In the genomic region with DNA sequence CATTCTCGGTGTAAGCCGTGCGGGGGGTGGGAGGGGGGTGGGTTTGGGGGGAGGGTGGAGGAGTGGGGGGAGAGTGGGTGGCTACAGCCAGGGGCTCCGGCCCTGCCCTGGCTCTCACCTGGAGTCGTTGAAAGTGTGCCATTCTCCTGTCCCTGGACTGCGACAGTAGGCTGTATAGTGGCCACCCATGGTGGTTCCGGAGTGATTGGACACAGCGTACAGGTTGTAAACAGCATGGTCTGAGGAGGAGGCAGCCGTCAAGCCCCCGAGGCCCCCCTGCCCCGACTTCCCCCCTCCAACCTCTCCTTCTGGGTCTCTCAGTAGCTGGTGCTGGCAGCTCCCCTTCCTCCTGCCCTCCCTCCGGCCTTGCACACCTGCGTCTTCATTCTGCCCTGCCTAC, we compare ENCODE assay signal across 9 cellular contexts. TPM values are rescaled to one million over a fixed set of nuclear protein-coding genes. Genes with fewer than 3 reads are reported as not detected.
DNase-seq lines count a peak whose midpoint lies in the region; ATAC-seq and TF ChIP-seq lines count a peak whose summit lies in the region.
"Had no signal": no experiment of that assay in that cellular context is flagged by ENCODE, and none has a peak within 500 bp of the region (broad histone marks: within the 10 kb centered on the region; RNA-seq: fewer than 3 reads in every experiment).

No MANE protein-coding gene starts in this region.

- peaks cover 3% of the 10 kb centered on the region for H3K36me3 Mint-ChIP-seq in central memory CD8-positive, alpha-beta T cell (ENCODE audit: insufficient read depth)

- no peak for TF ChIP-seq POLR2A in vagina (IDR thresholded peaks at IDR 0.05)

- peak overlapping the region; percentile 65 for H3K27ac Mint-ChIP-seq in central memory CD8-positive, alpha-beta T cell (ENCODE audit: low read depth)

- peak overlapping the region; percentile 74 for H3K9ac ChIP-seq in mucosa of stomach (ENCODE audit: low read length)

- H3K36me3 ChIP-seq in mucosa of stomach (ENCODE audit: control insufficient read depth, insufficient read depth, low read length), result no peaks in the 10 kb centered on the region
- H3K36me3 ChIP-seq in vagina, result no peaks in the 10 kb centered on the region

- peak; percentile 2 for ATAC-seq in Right ventricle myocardium superior (ENCODE audit: poor library complexity)
- ATAC-seq in central memory CD8-positive, alpha-beta T cell (replicated peaks; ENCODE audit: extremely low read depth, poor library complexity, severe bottlenecking), result no peak
- ATAC-seq in HG03045 (IDR thresholded peaks at IDR 0.05; ENCODE audit: unreplicated experiment), result no peak
- no peak for ATAC-seq in HG02973 (IDR thresholded peaks at IDR 0.05; ENCODE audit: unreplicated experiment)

- intact Hi-C loops in Right ventricle myocardium superior (cut with DNase I) (loop anchor here (10.0 kb wide), 1 partner anchor 118 kb away; no protein-coding TSS in a partner anchor), cardiac septum (cut with DNase I) (loop anchor here (2.0 kb wide), 1 partner anchor 118 kb away; no protein-coding TSS in a partner anchor), vagina (cut with DNase I) (loop anchor here (5.0 kb wide), 1 partner anchor 115 kb away; no protein-coding TSS in a partner anchor)

- peak overlapping the region; percentile 87 for H3K4me3 Mint-ChIP-seq in central memory CD8-positive, alpha-beta T cell

- H3K9me3 Mint-ChIP-seq in central memory CD8-positive, alpha-beta T cell, result no peaks in the 10 kb centered on the region

- H3K4me3 ChIP-seq in mucosa of stomach (ENCODE audit: low read length) (no peak overlapping the region), vagina (peak overlapping the region; percentile 42 to 48)

- peak overlapping the region; percentile 72 for H3K27ac ChIP-seq in vagina

- H3K4me1 Mint-ChIP-seq in central memory CD8-positive, alpha-beta T cell, result peaks cover 10% of the 10 kb centered on the region

- H3K27me3 Mint-ChIP-seq in central memory CD8-positive, alpha-beta T cell, result peaks cover 48% of the 10 kb centered on the region

- H3K27me3 ChIP-seq in mucosa of stomach (ENCODE audit: control insufficient read depth, insufficient read depth, low read length) (no peaks in the 10 kb centered on the region), vagina (no peaks in the 10 kb centered on the region)

- H3K4me1 ChIP-seq in mucosa of stomach (ENCODE audit: control insufficient read depth, insufficient read depth, low read length) (peaks cover 22% of the 10 kb centered on the region), vagina (peaks cover 19% of the 10 kb centered on the region)

- no peak for TF ChIP-seq CTCF in vagina (IDR thresholded peaks at IDR 0.05)

- DNase-seq in Right ventricle myocardium superior (no peak), cardiac septum (ENCODE audit: low spot score) (no peak), vagina (ENCODE audit: extremely low spot score in 2 of 2) (no peak)
- DNase-seq in central memory CD8-positive, alpha-beta T cell (ENCODE audit: low spot score in 2 of 2), result no peak
- no peak for DNase-seq in stimulated activated CD4-positive, alpha-beta T cell treated with anti-CD3 and anti-CD28 coated beads, Interleukin-1b, Interleukin-23, amount 100 ng/mL, for 48 hours

- H3K9me3 ChIP-seq in mucosa of stomach (ENCODE audit: control insufficient read depth, low read length), result no peaks in the 10 kb centered on the region
- H3K9me3 ChIP-seq in vagina, result no peaks in the 10 kb centered on the region

RNA-seq across cellular contexts. Expression of a gene that starts 10.6 kb away (rescaled TPM):
- not detected for total RNA-seq in Right ventricle myocardium superior
- not detected for total RNA-seq in cardiac septum
- total RNA-seq in vagina, result not detected
- total RNA-seq: NCI-H460 had no signal

RNA-seq across cellular contexts. Expression of a gene that starts 16.4 kb away (rescaled TPM):
- total RNA-seq in Right ventricle myocardium superior, result 15.1 TPM
- 33.8 TPM for total RNA-seq in cardiac septum
- 32.2 TPM for total RNA-seq in vagina
- total RNA-seq: NCI-H460 had no signal

RNA-seq across cellular contexts. Expression of a gene that starts 22.7 kb away (rescaled TPM):
- total RNA-seq in Right ventricle myocardium superior (12.9 TPM), cardiac septum (10.7 TPM), vagina (19.6 TPM)

RNA-seq across cellular contexts. Expression of a gene that starts 24.4 kb away (rescaled TPM):
- total RNA-seq in Right ventricle myocardium superior (136 TPM), cardiac septum (80.0 TPM), vagina (2.5 TPM)

RNA-seq across cellular contexts. Expression of a gene that starts 40.1 kb away (rescaled TPM):
- total RNA-seq in Right ventricle myocardium superior, result 41.9 TPM
- 110 TPM for total RNA-seq in cardiac septum
- 295 TPM for total RNA-seq in vagina
